In genomic region chr14:69428289-69428998, GRCh38 we compare ENCODE assay signal across 16 cellular contexts.
DNase-seq lines count a peak whose midpoint lies in the region; ATAC-seq and FAIRE-seq lines count a peak whose summit lies in the region.
"Had no signal": no experiment of that assay in that cellular context is flagged by ENCODE, and none has a peak within 500 bp of the region (broad histone marks: within the 10 kb centered on the region; RNA-seq: fewer than 3 reads in every experiment).

No MANE protein-coding gene starts in this region.

- no peaks in the 10 kb centered on the region for H3K4me1 Mint-ChIP-seq in activated naive CD4-positive, alpha-beta T cell treated with anti-CD3 and anti-CD28 coated beads, Interleukin-2, amount 10 ng/mL, durations not matched to agents 7 days and 5 days

- H3K27ac Mint-ChIP-seq in activated naive CD4-positive, alpha-beta T cell treated with anti-CD3 and anti-CD28 coated beads, Interleukin-2, amount 10 ng/mL, durations not matched to agents 7 days and 5 days, result peak overlapping the region; percentile 22
- H3K27ac Mint-ChIP-seq: activated naive CD4-positive, alpha-beta T cell treated with anti-CD3 and anti-CD28 coated beads, Interleukin-2, amount 50 U/mL, for 72 hours had no signal

- H3K27me3 Mint-ChIP-seq in activated naive CD4-positive, alpha-beta T cell treated with anti-CD3 and anti-CD28 coated beads, Interleukin-2, amount 10 ng/mL, durations not matched to agents 7 days and 5 days, result no peaks in the 10 kb centered on the region
- H3K27me3 Mint-ChIP-seq: central memory CD8-positive, alpha-beta T cell had no signal

- ATAC-seq in HG02943 (IDR thresholded peaks at IDR 0.05; ENCODE audit: low read depth, unreplicated experiment) (peak; percentile 64), HG02571 (IDR thresholded peaks at IDR 0.05; ENCODE audit: unreplicated experiment) (no peak)
- ATAC-seq: activated naive CD4-positive, alpha-beta T cell treated with anti-CD3 and anti-CD28 coated beads, Interleukin-2, amount 50 U/mL, for 72 hours; left cardiac atrium had no signal

- H3K4me3 Mint-ChIP-seq in activated naive CD4-positive, alpha-beta T cell treated with anti-CD3 and anti-CD28 coated beads, Interleukin-2, amount 10 ng/mL, durations not matched to agents 7 days and 5 days, result no peak overlapping the region
- H3K4me3 Mint-ChIP-seq: central memory CD8-positive, alpha-beta T cell had no signal

- CTCF ChIA-PET in activated naive CD4-positive, alpha-beta T cell treated with anti-CD3 and anti-CD28 coated beads, Interleukin-2, amount 10 ng/mL, durations not matched to agents 7 days and 5 days (lab: Charles Lee), result no interaction called here

- FAIRE-seq in urothelium cell line (lab: Jason Lieb, UNC), result peak; percentile 9
- FAIRE-seq: TTC549 had no signal

- DNase-seq in activated naive CD4-positive, alpha-beta T cell treated with anti-CD3 and anti-CD28 coated beads, Interleukin-2, amount 10 ng/mL, durations not matched to agents 7 days and 5 days, result no peak
- no peak for DNase-seq in activated naive CD4-positive, alpha-beta T cell (lab: John Stamatoyannopoulos, UW)
- DNase-seq in SKM-1 treated with dmso at 0.1 percent for 144 hours (lab: John Stamatoyannopoulos, UW; ENCODE audit: unreplicated experiment) (peak; percentile 72), urothelium cell line (ENCODE audit: low spot score) (no peak), GOT3 (lab: John Stamatoyannopoulos, UW) (no peak), NCI-H1436 (lab: John Stamatoyannopoulos, UW) (no peak)
- DNase-seq: 8988T, left cardiac atrium, NCI-H1048, NCI-H510A, transverse colon had no signal

- H3K36me3 Mint-ChIP-seq in activated naive CD4-positive, alpha-beta T cell treated with anti-CD3 and anti-CD28 coated beads, Interleukin-2, amount 10 ng/mL, durations not matched to agents 7 days and 5 days, result peaks cover 26% of the 10 kb centered on the region

- no peaks in the 10 kb centered on the region for H3K9me3 Mint-ChIP-seq in activated naive CD4-positive, alpha-beta T cell treated with anti-CD3 and anti-CD28 coated beads, Interleukin-2, amount 10 ng/mL, durations not matched to agents 7 days and 5 days
- H3K9me3 Mint-ChIP-seq: activated naive CD4-positive, alpha-beta T cell treated with anti-CD3 and anti-CD28 coated beads, Interleukin-2, amount 50 U/mL, for 72 hours; central memory CD8-positive, alpha-beta T cell had no signal
